In the genomic region with DNA sequence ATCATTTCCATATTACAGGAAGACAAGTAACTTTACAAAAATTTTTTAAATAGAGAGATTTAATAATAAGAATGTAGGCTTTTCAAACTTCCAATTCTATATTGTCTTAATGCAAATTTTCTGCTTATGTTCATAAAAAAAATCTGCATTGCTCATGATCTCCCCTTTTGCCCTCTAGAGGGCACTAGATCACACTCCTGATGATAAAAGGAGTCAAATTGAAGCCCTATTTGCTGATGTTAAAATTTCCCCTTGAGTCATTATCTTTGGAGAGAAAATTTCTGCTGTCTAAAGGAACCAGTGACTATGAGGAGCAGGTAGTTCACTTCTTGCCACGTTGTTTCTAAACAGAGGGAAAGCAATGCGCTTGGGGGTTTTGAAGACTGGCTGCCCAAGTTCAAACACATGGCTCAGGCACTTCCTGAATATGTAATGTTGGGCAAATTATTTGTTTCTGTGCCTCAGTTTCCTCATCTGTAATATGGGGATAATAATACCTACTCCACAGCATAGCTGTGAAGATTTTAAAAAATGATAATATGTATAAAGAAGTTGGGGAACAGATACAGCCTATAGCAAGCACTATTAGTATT, we compare ENCODE assay signal across 8 cellular contexts.
DNase-seq lines count a peak whose midpoint lies in the region; ATAC-seq and TF ChIP-seq lines count a peak whose summit lies in the region.

No MANE protein-coding gene starts in this region.

- no peaks in the 10 kb centered on the region for H3K27me3 ChIP-seq in gastroesophageal sphincter

- H3K4me3 Mint-ChIP-seq in type B pancreatic cell, result no peak overlapping the region

- no peak overlapping the region for H3K27ac ChIP-seq in gastroesophageal sphincter

- H3K27me3 Mint-ChIP-seq in type B pancreatic cell, result peaks cover 3% of the 10 kb centered on the region

- H3K4me3 ChIP-seq in gastroesophageal sphincter, result no peak overlapping the region

- H3K27ac Mint-ChIP-seq in type B pancreatic cell, result no peak overlapping the region

- TF ChIP-seq POLR2A in gastroesophageal sphincter (IDR thresholded peaks at IDR 0.05), result no peak

- H3K36me3 ChIP-seq in gastroesophageal sphincter, result no peaks in the 10 kb centered on the region

- H3K36me3 Mint-ChIP-seq in type B pancreatic cell, result peaks cover 4% of the 10 kb centered on the region

- DNase-seq in Caki2 (ENCODE audit: low read depth) (peak; percentile 72), KG1 (lab: John Stamatoyannopoulos, UW) (peak; percentile 14), SKM-1 treated with dmso at 0.1 percent for 144 hours (lab: John Stamatoyannopoulos, UW; ENCODE audit: unreplicated experiment) (peak; percentile 63), type B pancreatic cell (ENCODE audit: extremely low spot score, unreplicated experiment) (no peak), C1 segment of cervical spinal cord (lab: John Stamatoyannopoulos, UW) (no peak)

- in situ Hi-C loops in Caki2 (cut with HindIII; ENCODE audit: low pct_unique_long_range_greater_than_20kb, low sequenced_read_pairs), result no loop called here

- TF ChIP-seq CTCF in gastroesophageal sphincter (IDR thresholded peaks at IDR 0.05) (peak; percentile 21 to 63 (median 26)), type B pancreatic cell (conservative IDR thresholded peaks at IDR 0.05) (peak; percentile 88)

- ATAC-seq in GM19023 (IDR thresholded peaks at IDR 0.05; ENCODE audit: unreplicated experiment) (peak; percentile 79), gastroesophageal sphincter (no peak), HG02970 (IDR thresholded peaks at IDR 0.05; ENCODE audit: low FRiP score, unreplicated experiment) (no peak)

- no peak for TF ChIP-seq EP300 in gastroesophageal sphincter (IDR thresholded peaks at IDR 0.05)

- no peaks in the 10 kb centered on the region for H3K4me1 ChIP-seq in gastroesophageal sphincter

- WGBS in gastroesophageal sphincter (ENCODE audit: low coverage in 1 of 2), 2 donors, result 54% methylated on average over 2 of the region's 2 CpGs; no CpG with 5 or more reads in 1 of the 2 donors

- peaks cover 20% of the 10 kb centered on the region for H3K9me3 Mint-ChIP-seq in type B pancreatic cell

- H3K9me3 ChIP-seq in gastroesophageal sphincter, result no peaks in the 10 kb centered on the region

- no peaks in the 10 kb centered on the region for H3K4me1 Mint-ChIP-seq in type B pancreatic cell (ENCODE audit: unreplicated experiment)

Comparison
In these comparisons a context has a peak if more than half of its experiments do, and no peak if none do; other contexts are left out.
1. DNase-seq: peak in Caki2 (single experiment), KG1 (single experiment) and SKM-1 treated with dmso at 0.1 percent for 144 hours (single experiment); none in type B pancreatic cell (single experiment) and C1 segment of cervical spinal cord (0 of 14).